In genomic region chr22:47027766-47028165, GRCh38 we compare ENCODE assay signal across 22 cellular contexts.
DNase-seq lines count a peak whose midpoint lies in the region; ATAC-seq, FAIRE-seq and TF ChIP-seq lines count a peak whose summit lies in the region.
"Had no signal": no experiment of that assay in that cellular context is flagged by ENCODE, and none has a peak within 500 bp of the region (broad histone marks: within the 10 kb centered on the region; RNA-seq: fewer than 3 reads in every experiment).

No MANE protein-coding gene starts in this region.

- H3K56ac ChIP-seq in H1 (replicated peaks; ENCODE audit: insufficient read length, low read depth, low read length) = no peak overlapping the region

- no peak overlapping the region for H2BK12ac ChIP-seq in H1 (ENCODE audit: low read depth, low read length)

- H2BK20ac ChIP-seq in H1 (ENCODE audit: low read length) = no peak overlapping the region

- H2AK5ac ChIP-seq in H1 (ENCODE audit: low read depth, low read length) = no peak overlapping the region

- POLR2A ChIA-PET in H1 (lab: Charles Lee; ENCODE audit: partially characterized antibody) = no interaction called here

- no peak overlapping the region for H3K18ac ChIP-seq in H1 (ENCODE audit: extremely low read depth, low read length)

- TF ChIP-seq POLR2A in H1 (IDR thresholded peaks at IDR 0.05; ENCODE audit: control extremely low read depth in 1 of 2, low read depth in 2 of 2, low read length in 2 of 2) (no peak), erythroblast (IDR thresholded peaks at IDR 0.05; ENCODE audit: low read length) (no peak)

- H3K9ac ChIP-seq in H1 (replicated peaks in 1 of 4; ENCODE audit: extremely low read depth in 1 of 4, low read depth in 3 of 4, low read length in 3 of 4) = no peak overlapping the region

- peaks cover 7% of the 10 kb centered on the region for H3K79me1 ChIP-seq in H1 (ENCODE audit: low read depth, low read length)

- H2AFZ ChIP-seq in H1 (ENCODE audit: low read length) (no peak overlapping the region), osteoblast (ENCODE audit: low read length) (no peak overlapping the region)

- H3K4ac ChIP-seq in H1 (replicated peaks; ENCODE audit: insufficient read length, low read depth, low read length) = no peak overlapping the region

- CTCF ChIA-PET in H1 (lab: Charles Lee; ENCODE audit: partially characterized antibody) = interaction anchor here (1.3 to 3.6 kb wide), 2 partner anchors 16 to 224 kb away, joined by 3 to 16 read pairs; no protein-coding TSS in a partner anchor

- H4K20me1 ChIP-seq in H1 (replicated peaks in 1 of 2; ENCODE audit: control insufficient read depth in 1 of 2, insufficient read depth in 2 of 2, low read length in 2 of 2) (peaks cover 0 to 2% of the 10 kb centered on the region in 2 experiments), osteoblast (ENCODE audit: insufficient read depth, low read length) (peaks cover 16% of the 10 kb centered on the region)

- H3K27me3 ChIP-seq in H7 (ENCODE audit: control insufficient read depth, insufficient read depth, low read length) (no peaks in the 10 kb centered on the region), H1 (replicated peaks in 1 of 4; ENCODE audit: control insufficient read depth in 3 of 4, extremely low read depth in 1 of 4, insufficient read depth in 3 of 4, low read length in 3 of 4) (peaks cover 0 to 6% (median 2%) of the 10 kb centered on the region in 4 experiments; a peak in 3 of 7 replicates), osteoblast (ENCODE audit: insufficient read depth, low read length) (no peaks in the 10 kb centered on the region)
- H3K27me3 ChIP-seq: SJCRH30 had no signal

- no peaks in the 10 kb centered on the region for H3K36me3 ChIP-seq in H7 (replicated peaks; ENCODE audit: control insufficient read depth, insufficient read depth, low read length)
- H3K36me3 ChIP-seq in H1 (ENCODE audit: control insufficient read depth in 2 of 4, insufficient read depth in 4 of 4, low read length in 3 of 4) = no peaks in the 10 kb centered on the region
- H3K36me3 ChIP-seq in osteoblast (ENCODE audit: insufficient read depth, low read length) = peaks cover 5% of the 10 kb centered on the region
- H3K36me3 ChIP-seq: SJCRH30 had no signal

- peak; percentile 47 for DNase-seq in ELF-1 (ENCODE audit: low read depth, low spot score)
- peak; percentile 80 for DNase-seq in H7
- no peak for DNase-seq in H1 (ENCODE audit: low read depth in 1 of 2, low spot score in 2 of 2)
- peak; percentile 22 for DNase-seq in osteoblast (ENCODE audit: insufficient read length, low spot score, missing footprints)
- no peak for DNase-seq in coronary artery (ENCODE audit: low spot score)
- no peak for DNase-seq in erythroblast (lab: John Stamatoyannopoulos, UW)
- no peak for DNase-seq in stimulated activated naive CD8-positive, alpha-beta T cell treated with anti-CD3 and anti-CD28 coated beads, Interleukin-15, Interleukin-2, amounts not matched to agents 100 U/mL and 50 U/mL, for 24 hours
- no peak for DNase-seq in NCI-H146 treated with DMSO at 0.1 percent for 48 hours (lab: John Stamatoyannopoulos, UW; ENCODE audit: unreplicated experiment)
- DNase-seq: ACHN, C1 segment of cervical spinal cord, HCEC 1CT, IMR-90, NCI-H1417, NCI-H187 treated with DMSO at 0.1 percent for 48 hours, NCI-H226, NCI-H524, NCI-H82, PC-3, SJCRH30 had no signal

- H3K23me2 ChIP-seq in H1 (ENCODE audit: low read depth, low read length) = 0 out of 2 replicates have a peak, but pooled peaks cover 2% of the 10 kb centered on the region

- no peak overlapping the region for H4K8ac ChIP-seq in H1 (ENCODE audit: extremely low read depth, insufficient read depth, low read length)

- 18% methylated on average over 9 of the region's 9 CpGs; no CpG with 5 or more reads in 1 of the 2 experiments for WGBS in H1 (ENCODE audit: extremely low coverage in 1 of 2, insufficient coverage in 1 of 2, insufficient read length in 1 of 2, insufficient replicate concordance in 2 of 2, low coverage in 1 of 2, low lambda C conversion rate in 2 of 2, missing lambda C conversion rate in 1 of 2), 2 experiments

- peaks cover 6 to 25% (median 10%) of the 10 kb centered on the region in 4 experiments; a peak in 6 of 7 replicates for H3K4me1 ChIP-seq in H1 (replicated peaks in 1 of 4; ENCODE audit: control insufficient read depth in 3 of 4, insufficient read depth in 4 of 4, low read length in 3 of 4)
- H3K4me1 ChIP-seq in osteoblast (ENCODE audit: insufficient read depth, low read length) = peaks cover 6% of the 10 kb centered on the region
- H3K4me1 ChIP-seq: SJCRH30 had no signal

- no peak overlapping the region for H3K14ac ChIP-seq in H1 (ENCODE audit: insufficient read length)

- H3K9me3 ChIP-seq in H1 (ENCODE audit: insufficient read depth in 2 of 2, low read depth in 1 of 2, low read length in 1 of 2) (no peaks in the 10 kb centered on the region), osteoblast (ENCODE audit: low read depth, low read length) (no peaks in the 10 kb centered on the region)
- H3K9me3 ChIP-seq: SJCRH30 had no signal

- ATAC-seq in stimulated activated naive CD8-positive, alpha-beta T cell treated with anti-CD3 and anti-CD28 coated beads, Interleukin-15, Interleukin-2, amounts not matched to agents 100 U/mL and 50 U/mL, for 24 hours = no peak
- ATAC-seq: PC-3 had no signal

- H3K4me2 ChIP-seq in H1 (ENCODE audit: insufficient read depth in 1 of 2, low read depth in 2 of 2, low read length in 2 of 2) (peak overlapping the region; percentile 47 to 50), osteoblast (ENCODE audit: insufficient read depth, low read length) (no peak overlapping the region)

- no peak overlapping the region for H4K5ac ChIP-seq in H1 (ENCODE audit: insufficient read length, low read depth, low read length)

- no peak for FAIRE-seq in H1 (lab: Jason Lieb, UNC)
- FAIRE-seq: D721Med had no signal

- TF ChIP-seq CTCF in H1 (IDR thresholded peaks at IDR 0.05; ENCODE audit: control extremely low read depth in 1 of 3, insufficient read depth in 1 of 3, low read depth in 1 of 3, low read length in 3 of 3) (no peak), osteoblast (IDR thresholded peaks at IDR 0.05; ENCODE audit: extremely low read depth, low read depth, low read length) (no peak), coronary artery (IDR thresholded peaks at IDR 0.05) (no peak)

- H3K23ac ChIP-seq in H1 (ENCODE audit: insufficient read length) = no peak overlapping the region

- TF ChIP-seq RAD21 in H1 (IDR thresholded peaks at IDR 0.05 in 1 of 2, conservative IDR thresholded peaks at IDR 0.05 in 1 of 2; ENCODE audit: low read depth in 2 of 2, low read length in 2 of 2) = no peak

- H2BK15ac ChIP-seq in H1 (ENCODE audit: low read length) = no peak overlapping the region

- H4K91ac ChIP-seq in H1 (replicated peaks; ENCODE audit: insufficient read length, low read length) = no peak overlapping the region

- no peaks in the 10 kb centered on the region for H3K79me2 ChIP-seq in H1 (ENCODE audit: control insufficient read depth in 1 of 2, insufficient read depth in 2 of 2, low read length in 2 of 2)
- no peaks in the 10 kb centered on the region for H3K79me2 ChIP-seq in osteoblast (ENCODE audit: insufficient read depth, low read length)

- H3K27ac ChIP-seq in H1 (ENCODE audit: low read depth, low read length) = no peak overlapping the region
- no peak overlapping the region for H3K27ac ChIP-seq in osteoblast (ENCODE audit: low read depth, low read length)
- H3K27ac ChIP-seq in coronary artery = no peak overlapping the region
- H3K27ac ChIP-seq: HL-60, RWPE1, SJCRH30 had no signal

- no peak overlapping the region for H2BK5ac ChIP-seq in H1 (ENCODE audit: low read depth, low read length)

- H3K4me3 ChIP-seq in H7 (ENCODE audit: insufficient read depth, low read depth, low read length) = no peak overlapping the region
- peak overlapping the region in 1 of 4 experiments; percentile 27; a peak in 3 of 8 replicates for H3K4me3 ChIP-seq in H1 (ENCODE audit: extremely low read depth in 1 of 4, insufficient read depth in 2 of 4, low read depth in 3 of 4, low read length in 4 of 4)
- H3K4me3 ChIP-seq in osteoblast (ENCODE audit: insufficient read depth, low read length) = no peak overlapping the region
- no peak overlapping the region for H3K4me3 ChIP-seq in coronary artery
- H3K4me3 ChIP-seq: SJCRH30 had no signal

- TF ChIP-seq EP300 in H1 (IDR thresholded peaks at IDR 0.05; ENCODE audit: borderline replicate concordance in 1 of 2, low read depth in 2 of 2, low read length in 2 of 2) = no peak

- no peak overlapping the region for H2BK120ac ChIP-seq in H1 (replicated peaks; ENCODE audit: low read depth, low read length)

TF ChIP-seq in H1, 55 proteins besides CTCF, POLR2A, EP300 and RAD21:
- no peak for TF ChIP-seq CTBP2 (IDR thresholded peaks at IDR 0.05; ENCODE audit: borderline replicate concordance, insufficient read depth, insufficient read length, low read length)
- no peak for TF ChIP-seq BRCA1 (IDR thresholded peaks at IDR 0.05; ENCODE audit: low read depth, low read length)
- TF ChIP-seq RNF2 (IDR thresholded peaks at IDR 0.05; ENCODE audit: borderline replicate concordance, low read depth, low read length, missing control alignments, poor library complexity, severe bottlenecking) = no peak
- no peak for TF ChIP-seq E2F6 (IDR thresholded peaks at IDR 0.05)
- no peak for TF ChIP-seq MAFK (IDR thresholded peaks at IDR 0.05; ENCODE audit: low read depth, low read length)
- no peak for TF ChIP-seq GABPA (IDR thresholded peaks at IDR 0.05; ENCODE audit: borderline replicate concordance, insufficient read depth, low read length)
- TF ChIP-seq ATF3 (IDR thresholded peaks at IDR 0.05; ENCODE audit: insufficient read depth, low read depth, low read length) = no peak
- TF ChIP-seq SUZ12 (IDR thresholded peaks at IDR 0.05; ENCODE audit: low read length) = no peak
- no peak for TF ChIP-seq CREB1 (IDR thresholded peaks at IDR 0.05)
- no peak for TF ChIP-seq CHD1 (IDR thresholded peaks at IDR 0.05; ENCODE audit: low read depth, low read length)
- no peak for TF ChIP-seq KDM5A (IDR thresholded peaks at IDR 0.05; ENCODE audit: low read length)

Comparison
In these comparisons a context has a peak if more than half of its experiments do, and no peak if none do; other contexts are left out.
1. DNase-seq: peak in ELF-1 (single experiment), H7 (single experiment) and osteoblast (single experiment); none in H1 (0 of 2), coronary artery (single experiment), erythroblast (0 of 2), stimulated activated naive CD8-positive, alpha-beta T cell treated with anti-CD3 and anti-CD28 coated beads, Interleukin-15, Interleukin-2, amounts not matched to agents 100 U/mL and 50 U/mL, for 24 hours (single experiment) and NCI-H146 treated with DMSO at 0.1 percent for 48 hours (single experiment).